In the genomic region with DNA sequence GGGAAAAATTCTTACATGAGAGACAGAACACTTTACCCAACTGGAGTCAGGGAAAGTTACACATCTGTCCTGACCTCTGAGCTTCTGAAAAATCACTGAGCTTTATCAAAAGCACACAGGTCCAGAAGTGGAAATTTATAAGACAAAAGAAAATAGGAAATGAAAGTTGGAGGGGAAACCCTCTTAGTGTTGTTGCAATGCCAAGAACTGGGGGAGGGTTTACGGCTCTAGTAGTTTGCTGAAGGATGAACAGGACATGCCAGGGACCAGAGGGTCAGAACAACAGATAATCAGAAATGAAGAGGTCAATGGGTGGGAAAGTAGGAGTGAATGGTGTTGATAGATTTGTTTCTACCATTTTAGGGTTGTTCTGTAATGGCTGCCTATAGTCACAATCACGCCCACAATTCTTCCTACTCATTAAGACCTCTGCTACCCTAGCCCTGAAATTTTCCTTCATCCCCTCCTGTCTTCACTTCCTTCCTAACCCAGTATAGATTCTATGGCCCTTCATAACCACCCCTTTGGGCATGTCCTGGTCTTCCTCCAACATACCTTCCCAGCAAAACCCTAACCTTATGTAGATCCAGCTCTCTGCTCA, we compare ENCODE assay signal across 11 cellular contexts. TPM values are rescaled to one million over a fixed set of nuclear protein-coding genes. Genes with fewer than 3 reads are reported as not detected.
DNase-seq lines count a peak whose midpoint lies in the region; ATAC-seq and TF ChIP-seq lines count a peak whose summit lies in the region.
"Had no signal": no experiment of that assay in that cellular context is flagged by ENCODE, and none has a peak within 500 bp of the region (broad histone marks: within the 10 kb centered on the region; RNA-seq: fewer than 3 reads in every experiment).

No MANE protein-coding gene starts in this region.

- no peaks in the 10 kb centered on the region for H3K9me2 ChIP-seq in GM23338 (ENCODE audit: insufficient read depth)

- H3K9me3 Mint-ChIP-seq in activated naive CD8-positive, alpha-beta T cell treated with anti-CD3 and anti-CD28 coated beads for 36 hours: no peaks in the 10 kb centered on the region
- H3K9me3 Mint-ChIP-seq in GM23338: no peaks in the 10 kb centered on the region
- H3K9me3 Mint-ChIP-seq: immature natural killer cell had no signal

- H3K27ac ChIP-seq in GM23338 (ENCODE audit: low read depth): no peak overlapping the region

- no peak overlapping the region for H3K4me3 Mint-ChIP-seq in activated naive CD8-positive, alpha-beta T cell treated with anti-CD3 and anti-CD28 coated beads for 36 hours
- H3K4me3 Mint-ChIP-seq in GM23338: no peak overlapping the region
- H3K4me3 Mint-ChIP-seq: immature natural killer cell had no signal

- DNase-seq in CD1c-positive myeloid dendritic cell (ENCODE audit: extremely low spot score) (peak; percentile 79), NB4 (ENCODE audit: low read depth) (peak; percentile 29), lung microvascular endothelial cell (ENCODE audit: low read depth in 2 of 2) (peak; percentile 19 to 94), midbrain (lab: John Stamatoyannopoulos, UW) (no peak), GM23338 (ENCODE audit: low spot score) (no peak)
- DNase-seq in activated naive CD8-positive, alpha-beta T cell treated with anti-CD3 and anti-CD28 coated beads for 36 hours: no peak
- DNase-seq in activated naive CD4-positive, alpha-beta T cell treated with anti-CD3 and anti-CD28 coated beads, Interleukin-2, amount 50 U/mL, for 16 hours: no peak
- DNase-seq: activated naive CD4-positive, alpha-beta T cell treated with Interleukin-2 at 50 U/mL for 16 hours; immature natural killer cell; KBM-7 had no signal

- H3K27me3 ChIP-seq in GM23338 (ENCODE audit: insufficient read depth): no peaks in the 10 kb centered on the region

- H4K20me1 ChIP-seq in GM23338 (replicated peaks; ENCODE audit: insufficient read depth): no peaks in the 10 kb centered on the region

- TF ChIP-seq CTCF in NB4 (IDR thresholded peaks at IDR 0.05; ENCODE audit: low read depth, low read length): no peak
- no peak for TF ChIP-seq CTCF in GM23338 (conservative IDR thresholded peaks at IDR 0.05; ENCODE audit: low read depth in 2 of 2)

- no peaks in the 10 kb centered on the region for H3K79me2 ChIP-seq in GM23338 (replicated peaks; ENCODE audit: insufficient read depth)

- no peaks in the 10 kb centered on the region for H3K36me3 ChIP-seq in GM23338 (ENCODE audit: insufficient read depth)

- H3K4me1 ChIP-seq in GM23338 (ENCODE audit: insufficient read depth): no peaks in the 10 kb centered on the region

- no peak overlapping the region for H3K4me2 ChIP-seq in GM23338

- H3K4me3 ChIP-seq in NB4 (ENCODE audit: low read depth, low read length): no peak overlapping the region
- H3K4me3 ChIP-seq in GM23338: no peak overlapping the region

- no peak for TF ChIP-seq POLR2A in NB4 (IDR thresholded peaks at IDR 0.05; ENCODE audit: extremely low read depth, insufficient read length)

- peaks cover 5% of the 10 kb centered on the region for H3K4me1 Mint-ChIP-seq in activated naive CD8-positive, alpha-beta T cell treated with anti-CD3 and anti-CD28 coated beads for 36 hours
- no peaks in the 10 kb centered on the region; the same call in 2 of the 3 replicates for H3K4me1 Mint-ChIP-seq in GM23338
- H3K4me1 Mint-ChIP-seq: immature natural killer cell had no signal

- no peak overlapping the region for H3K27ac Mint-ChIP-seq in activated naive CD8-positive, alpha-beta T cell treated with anti-CD3 and anti-CD28 coated beads for 36 hours
- H3K27ac Mint-ChIP-seq in GM23338: no peak overlapping the region
- H3K27ac Mint-ChIP-seq: immature natural killer cell had no signal

- H2AFZ ChIP-seq in GM23338: no peak overlapping the region

- peaks cover 13% of the 10 kb centered on the region for H3K27me3 Mint-ChIP-seq in activated naive CD8-positive, alpha-beta T cell treated with anti-CD3 and anti-CD28 coated beads for 36 hours
- no peaks in the 10 kb centered on the region for H3K27me3 Mint-ChIP-seq in GM23338 (ENCODE audit: insufficient read depth, low read depth, poor library complexity)

- peak; percentile 63 for ATAC-seq in GM21529 (IDR thresholded peaks at IDR 0.05; ENCODE audit: unreplicated experiment)
- ATAC-seq in GM23338: no peak

- H3F3A ChIP-seq in GM23338 (replicated peaks; ENCODE audit: low read depth): no peaks in the 10 kb centered on the region

- H3K36me3 Mint-ChIP-seq in activated naive CD8-positive, alpha-beta T cell treated with anti-CD3 and anti-CD28 coated beads for 36 hours: no peaks in the 10 kb centered on the region
- H3K36me3 Mint-ChIP-seq in GM23338 (ENCODE audit: low read depth): no peaks in the 10 kb centered on the region
- H3K36me3 Mint-ChIP-seq: immature natural killer cell had no signal

TF ChIP-seq in GM23338, 12 proteins besides CTCF, POLR2A, EP300 and RAD21 (continues in another document):
- no peak for TF ChIP-seq NANOG (IDR thresholded peaks at IDR 0.05; ENCODE audit: borderline replicate concordance)
- no peak for TF ChIP-seq EZH2phosphoT487 (IDR thresholded peaks at IDR 0.05; ENCODE audit: unreplicated experiment)
- TF ChIP-seq CREB1 (CRISPR knock-in tag; IDR thresholded peaks at IDR 0.05; ENCODE audit: low read depth): no peak
- TF ChIP-seq ZNF114 (CRISPR knock-in tag; IDR thresholded peaks at IDR 0.05): no peak
- TF ChIP-seq, protein P1, sequence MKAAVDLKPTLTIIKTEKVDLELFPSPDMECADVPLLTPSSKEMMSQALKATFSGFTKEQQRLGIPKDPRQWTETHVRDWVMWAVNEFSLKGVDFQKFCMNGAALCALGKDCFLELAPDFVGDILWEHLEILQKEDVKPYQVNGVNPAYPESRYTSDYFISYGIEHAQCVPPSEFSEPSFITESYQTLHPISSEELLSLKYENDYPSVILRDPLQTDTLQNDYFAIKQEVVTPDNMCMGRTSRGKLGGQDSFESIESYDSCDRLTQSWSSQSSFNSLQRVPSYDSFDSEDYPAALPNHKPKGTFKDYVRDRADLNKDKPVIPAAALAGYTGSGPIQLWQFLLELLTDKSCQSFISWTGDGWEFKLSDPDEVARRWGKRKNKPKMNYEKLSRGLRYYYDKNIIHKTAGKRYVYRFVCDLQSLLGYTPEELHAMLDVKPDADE (IDR thresholded peaks at IDR 0.05): no peak
- TF ChIP-seq STAT1 (IDR thresholded peaks at IDR 0.05; ENCODE audit: unreplicated experiment): no peak
- TF ChIP-seq JUNB (IDR thresholded peaks at IDR 0.05; ENCODE audit: unreplicated experiment): no peak
- TF ChIP-seq ZNF331 (CRISPR knock-in tag; IDR thresholded peaks at IDR 0.05; ENCODE audit: low read depth): no peak

RNA-seq across cellular contexts. Expression of a gene that starts 30.3 kb away (rescaled TPM):
- total RNA-seq in lung microvascular endothelial cell: 3.7 and 14.3 TPM in 2 replicates
- total RNA-seq in activated naive CD8-positive, alpha-beta T cell treated with anti-CD3 and anti-CD28 coated beads for 36 hours: 1 to 10 TPM; 3.2 to 3.3 TPM
- total RNA-seq in GM23338 (2014; rRNA removed; shearing (Covaris generic)): 0.31 and 1.3 TPM in 2 replicates
- polyA plus RNA-seq in GM23338 (2016; fragmentation: Nextera tagmentation; extraction: Ambion mirVana): 0.27 TPM in 1 of 2 replicates, not detected in the other
- polyA plus RNA-seq: immature natural killer cell had no signal

Comparison
In these comparisons a context has a peak if more than half of its experiments do, and no peak if none do; other contexts are left out.
1. DNase-seq: peak in CD1c-positive myeloid dendritic cell (single experiment), NB4 (single experiment) and lung microvascular endothelial cell (2 of 2); none in activated naive CD8-positive, alpha-beta T cell treated with anti-CD3 and anti-CD28 coated beads for 36 hours (single experiment), midbrain (single experiment), activated naive CD4-positive, alpha-beta T cell treated with anti-CD3 and anti-CD28 coated beads, Interleukin-2, amount 50 U/mL, for 16 hours (single experiment) and GM23338 (single experiment).